In genomic region chr3:141331370-141332318, GRCh38 we compare ENCODE assay signal across 10 cellular contexts. TPM values are rescaled to one million over a fixed set of nuclear protein-coding genes. Genes with fewer than 3 reads are reported as not detected.
DNase-seq lines count a peak whose midpoint lies in the region; ATAC-seq and TF ChIP-seq lines count a peak whose summit lies in the region.
"Had no signal": no experiment of that assay in that cellular context is flagged by ENCODE, and none has a peak within 500 bp of the region (broad histone marks: within the 10 kb centered on the region; RNA-seq: fewer than 3 reads in every experiment).

No MANE protein-coding gene starts in this region.

- H3K27ac ChIP-seq in effector memory CD4-positive, alpha-beta T cell (ENCODE audit: insufficient read depth, low read length, poor library complexity, severe bottlenecking) = no peak overlapping the region
- H3K27ac ChIP-seq: 22Rv1 had no signal

- ATAC-seq in activated B cell treated with CpG ODN at 0.5 μM for 24 hours (ENCODE audit: low read depth) (peak; percentile 78), GM19328 (IDR thresholded peaks at IDR 0.05; ENCODE audit: unreplicated experiment) (no peak)

- no peak overlapping the region for H3K4me3 ChIP-seq in effector memory CD4-positive, alpha-beta T cell (ENCODE audit: insufficient read depth, low read depth, low read length, poor library complexity, severe bottlenecking)

- intact Hi-C loops in activated B cell treated with CpG ODN at 0.5 μM for 24 hours (cut with micrococcal nuclease) = no loop called here

- H3K27me3 ChIP-seq in effector memory CD4-positive, alpha-beta T cell (replicated peaks; ENCODE audit: control insufficient read depth, insufficient read depth, low read length, poor library complexity, severe bottlenecking) = no peaks in the 10 kb centered on the region

- H3K4me1 Mint-ChIP-seq in activated B cell treated with CpG ODN at 0.5 μM for 24 hours (peaks cover 30% of the 10 kb centered on the region), type B pancreatic cell (ENCODE audit: unreplicated experiment) (peaks cover 33% of the 10 kb centered on the region)

- no peaks in the 10 kb centered on the region for H3K9me3 ChIP-seq in effector memory CD4-positive, alpha-beta T cell (ENCODE audit: control insufficient read depth, low read length)

- H3K27me3 Mint-ChIP-seq in activated B cell treated with CpG ODN at 0.5 μM for 24 hours (no peaks in the 10 kb centered on the region), type B pancreatic cell (no peaks in the 10 kb centered on the region)

- H3K4me1 ChIP-seq in effector memory CD4-positive, alpha-beta T cell (ENCODE audit: control insufficient read depth, insufficient read depth, low read length, poor library complexity, severe bottlenecking) = no peaks in the 10 kb centered on the region

- H3K36me3 Mint-ChIP-seq in activated B cell treated with CpG ODN at 0.5 μM for 24 hours (ENCODE audit: low read depth) (no peaks in the 10 kb centered on the region), type B pancreatic cell (no peaks in the 10 kb centered on the region)

- peak; percentile 45 for DNase-seq in DMS53 (lab: John Stamatoyannopoulos, UW)
- no peak for DNase-seq in DMS53 treated with DMSO at 0.1 percent for 48 hours (lab: John Stamatoyannopoulos, UW; ENCODE audit: unreplicated experiment)
- peak; percentile 37 for DNase-seq in activated B cell treated with CpG ODN at 0.5 μM for 24 hours
- DNase-seq in iPS-NIHi7 (ENCODE audit: extremely low spot score) = peak; percentile 24
- no peak for DNase-seq in type B pancreatic cell (ENCODE audit: extremely low spot score, unreplicated experiment)
- no peak for DNase-seq in effector memory CD4-positive, alpha-beta T cell
- no peak for DNase-seq in NCI-H2196 (lab: John Stamatoyannopoulos, UW; ENCODE audit: unreplicated experiment)

- CTCF ChIA-PET in activated B cell treated with CpG ODN at 0.5 μM for 24 hours (lab: Charles Lee) = interaction anchor here (1.4 kb wide), 1 partner anchor 29 kb away, joined by 3 read pairs; no protein-coding TSS in a partner anchor

- H3K36me3 ChIP-seq in effector memory CD4-positive, alpha-beta T cell (ENCODE audit: control insufficient read depth, insufficient read depth, low read length) = no peaks in the 10 kb centered on the region

- H3K27ac Mint-ChIP-seq in activated B cell treated with CpG ODN at 0.5 μM for 24 hours = peak overlapping the region; percentile 47
- peak overlapping the region; percentile 5 for H3K27ac Mint-ChIP-seq in type B pancreatic cell
- H3K27ac Mint-ChIP-seq: memory B cell had no signal

- POLR2A ChIA-PET in activated B cell treated with CpG ODN at 0.5 μM for 24 hours (lab: Charles Lee) = interaction anchor here (0.9 to 1.1 kb wide), 3 partner anchors 15 to 55 kb away, joined by 3 to 6 read pairs (median 5); no protein-coding TSS in a partner anchor

- peak overlapping the region; percentile 24 for H3K4me3 Mint-ChIP-seq in activated B cell treated with CpG ODN at 0.5 μM for 24 hours
- H3K4me3 Mint-ChIP-seq in type B pancreatic cell = no peak overlapping the region
- H3K4me3 Mint-ChIP-seq: memory B cell had no signal

- H3K9me3 Mint-ChIP-seq in activated B cell treated with CpG ODN at 0.5 μM for 24 hours (no peaks in the 10 kb centered on the region), type B pancreatic cell (no peaks in the 10 kb centered on the region)
- H3K9me3 Mint-ChIP-seq: memory B cell had no signal

- TF ChIP-seq CTCF in activated B cell treated with CpG ODN at 0.5 μM for 24 hours (IDR thresholded peaks at IDR 0.05) = no peak
- TF ChIP-seq CTCF in type B pancreatic cell (conservative IDR thresholded peaks at IDR 0.05) = no peak

RNA-seq across cellular contexts. Expression of gene ZBTB38, which starts 36.7 kb away (rescaled TPM):
- total RNA-seq in activated B cell treated with CpG ODN at 0.5 μM for 24 hours (39.5 and 45.2 TPM in 2 replicates), type B pancreatic cell (ENCODE audit: low replicate concordance) (29.4 and 35.4 TPM in 2 replicates)

Comparison
In these comparisons a context has a peak if more than half of its experiments do, and no peak if none do; other contexts are left out.
1. DNase-seq: peak in DMS53 (single experiment), activated B cell treated with CpG ODN at 0.5 μM for 24 hours (single experiment) and iPS-NIHi7 (single experiment); none in DMS53 treated with DMSO at 0.1 percent for 48 hours (single experiment), type B pancreatic cell (single experiment), effector memory CD4-positive, alpha-beta T cell (0 of 3) and NCI-H2196 (single experiment).